In genomic region chr13:73715114-73715909, GRCh38 we compare ENCODE assay signal across 9 cellular contexts.
DNase-seq lines count a peak whose midpoint lies in the region; ATAC-seq and TF ChIP-seq lines count a peak whose summit lies in the region.
"Had no signal": no experiment of that assay in that cellular context is flagged by ENCODE, and none has a peak within 500 bp of the region (broad histone marks: within the 10 kb centered on the region; RNA-seq: fewer than 3 reads in every experiment).

No MANE protein-coding gene starts in this region.

- peak; percentile 78 for ATAC-seq in GM19035 (IDR thresholded peaks at IDR 0.05; ENCODE audit: unreplicated experiment)
- ATAC-seq in HG03196 (IDR thresholded peaks at IDR 0.05; ENCODE audit: unreplicated experiment) = peak; percentile 89

- TF ChIP-seq EP300 in stomach (IDR thresholded peaks at IDR 0.05) = no peak

- no peak for TF ChIP-seq POLR2A in stomach (IDR thresholded peaks at IDR 0.05)

- no peak for TF ChIP-seq CTCF in stomach (IDR thresholded peaks at IDR 0.05)

- H3K4me1 ChIP-seq in stomach = peaks cover 5 to 19% (median 13%) of the 10 kb centered on the region in 4 donors

- H3K27ac ChIP-seq in stomach = peak overlapping the region in 1 of 5 donors; percentile 33
- H3K27ac ChIP-seq: cardiac muscle cell had no signal

- WGBS in stomach, 5 donors = 88 to 94% (median 90%) methylated on average over 14 to 15 of the region's 15 CpGs

- H3K4me3 ChIP-seq in stomach = no peak overlapping the region
- H3K4me3 ChIP-seq: cardiac muscle cell had no signal

- peaks cover 0 to 40% (median 22%) of the 10 kb centered on the region in 4 donors for H3K36me3 ChIP-seq in stomach

- H3K27me3 ChIP-seq in stomach = no peaks in the 10 kb centered on the region
- H3K27me3 ChIP-seq: cardiac muscle cell had no signal

- intact Hi-C loops in stomach (cut with DNase I; ENCODE audit: low total_unique reads) = no loop called here

- no peaks in the 10 kb centered on the region for H3K9me3 ChIP-seq in stomach

- DNase-seq in activated T-helper 1 cell treated with Interleukin-2 at 50 U/mL for 16 hours (ENCODE audit: low read depth) (peak; percentile 23), stomach (no peak), occipital lobe (lab: John Stamatoyannopoulos, UW) (no peak), 8988T (no peak), NCI-H1436 (lab: John Stamatoyannopoulos, UW) (no peak)
- peak; percentile 9 to 28 for DNase-seq in stimulated activated CD4-positive, alpha-beta T cell treated with anti-CD3 and anti-CD28 coated beads, Interleukin-1b, Interleukin-23, amount 100 ng/mL, for 4 hours (ENCODE audit: low read depth in 2 of 2)

Comparison
In these comparisons a context has a peak if more than half of its experiments do, and no peak if none do; other contexts are left out.
1. DNase-seq: peak in activated T-helper 1 cell treated with Interleukin-2 at 50 U/mL for 16 hours (single experiment) and stimulated activated CD4-positive, alpha-beta T cell treated with anti-CD3 and anti-CD28 coated beads, Interleukin-1b, Interleukin-23, amount 100 ng/mL, for 4 hours (2 of 2); none in stomach (single experiment), occipital lobe (single experiment), 8988T (single experiment) and NCI-H1436 (single experiment).